In genomic region chr10:133373104-133373624, GRCh38 we compare ENCODE assay signal across 8 cellular contexts. TPM values are rescaled to one million over a fixed set of nuclear protein-coding genes. Genes with fewer than 3 reads are reported as not detected.
DNase-seq lines count a peak whose midpoint lies in the region; ATAC-seq, FAIRE-seq and TF ChIP-seq lines count a peak whose summit lies in the region.

ECHS1 (minus strand) TSS chr10:133373354; CDS start chr10:133373333, 21 bp downstream.

- peaks cover 38% of the 10 kb centered on the region for H3K4me1 Mint-ChIP-seq in nephron

- no peak for FAIRE-seq in H54 (lab: Jason Lieb, UNC)

- peaks cover 17% of the 10 kb centered on the region for H3K36me3 Mint-ChIP-seq in nephron (ENCODE audit: low read depth)

- peak within 1 kb of the TSS; percentile 93 to 98 (median 94) for H3K4me3 Mint-ChIP-seq in nephron

- TF ChIP-seq POLR2A in H54 (IDR thresholded peaks at IDR 0.05; ENCODE audit: low read depth, low read length) (peak; percentile 81), Raji (IDR thresholded peaks at IDR 0.05; ENCODE audit: insufficient read depth, low read depth, low read length) (peak; percentile 94)

- DNase-seq in Daoy (ENCODE audit: low read depth) (peak; percentile 94), H54 (ENCODE audit: insufficient read length, low spot score) (peak; percentile 97), LoVo (ENCODE audit: low spot score) (peak; percentile 94), fibroblast of pulmonary artery (ENCODE audit: low read depth) (peak; percentile 90)
- peak; percentile 90 for DNase-seq in activated T-helper 9 cell treated with anti-CD3 and anti-CD28 coated beads, Interleukin-2, amount 50 U/mL, for 16 hours (ENCODE audit: low read depth)
- DNase-seq in stimulated activated naive CD8-positive, alpha-beta T cell treated with anti-CD3 and anti-CD28 coated beads, Interleukin-15, Interleukin-2, amounts not matched to agents 100 U/mL and 50 U/mL, for 24 hours: peak; percentile 98

- peaks cover 5% of the 10 kb centered on the region for H3K27me3 Mint-ChIP-seq in nephron (ENCODE audit: low read depth)

- peak within 1 kb of the TSS; percentile 72 to 93 (median 81) for H3K27ac Mint-ChIP-seq in nephron

- peak within 1 kb of the TSS; percentile 80 for H3K4me3 ChIP-seq in fibroblast of pulmonary artery (replicated peaks; ENCODE audit: low read depth, low read length)

- peak; percentile 98 for ATAC-seq in stimulated activated naive CD8-positive, alpha-beta T cell treated with anti-CD3 and anti-CD28 coated beads, Interleukin-15, Interleukin-2, amounts not matched to agents 100 U/mL and 50 U/mL, for 24 hours

- TF ChIP-seq CTCF in fibroblast of pulmonary artery (IDR thresholded peaks at IDR 0.05; ENCODE audit: low read length, missing control alignments) (no peak), nephron (IDR thresholded peaks at IDR 0.05; ENCODE audit: unreplicated experiment in 3 of 3) (no peak)

- no peaks in the 10 kb centered on the region for H3K9me3 Mint-ChIP-seq in nephron

RNA-seq across cellular contexts. Expression of gene ECHS1, which starts in this region (rescaled TPM):
- total RNA-seq in Daoy (2014; rRNA removed; shearing (Covaris generic)): 79.0 and 94.8 TPM in 2 replicates

Comparison
In these comparisons a context has a peak if more than half of its experiments do, and no peak if none do; other contexts are left out.
1. Peak in every context shown above with its lines: DNase-seq, ATAC-seq and H3K4me3 ChIP-seq.